9 cellular contexts compared by ENCODE assay signal in genomic region chr16:68470461-68471150, GRCh38. TPM values are rescaled to one million over a fixed set of nuclear protein-coding genes. Genes with fewer than 3 reads are reported as not detected.
DNase-seq lines count a peak whose midpoint lies in the region; ATAC-seq and TF ChIP-seq lines count a peak whose summit lies in the region.
"Had no signal": no experiment of that assay in that cellular context is flagged by ENCODE, and none has a peak within 500 bp of the region (broad histone marks: within the 10 kb centered on the region; RNA-seq: fewer than 3 reads in every experiment).

No MANE protein-coding gene starts in this region.

- TF ChIP-seq CTCF in LNCaP clone FGC (IDR thresholded peaks at IDR 0.05; ENCODE audit: control insufficient read depth, extremely low read depth, insufficient read depth) = no peak
- no peak for TF ChIP-seq CTCF in body of pancreas (IDR thresholded peaks at IDR 0.05)
- TF ChIP-seq CTCF in parathyroid adenoma (IDR thresholded peaks at IDR 0.05) = no peak

- peak; percentile 93 for ATAC-seq in GM18511 (IDR thresholded peaks at IDR 0.05; ENCODE audit: unreplicated experiment)
- peak; percentile 86 for ATAC-seq in GM21717 (IDR thresholded peaks at IDR 0.05; ENCODE audit: unreplicated experiment)
- peak; percentile 49 for ATAC-seq in body of pancreas

- peak overlapping the region; percentile 36; the same call in 1 of the 2 replicates for H3K4me3 ChIP-seq in LNCaP clone FGC (ENCODE audit: low read depth, low read length)
- H3K4me3 ChIP-seq in body of pancreas = no peak overlapping the region
- no peak overlapping the region for H3K4me3 ChIP-seq in parathyroid adenoma (ENCODE audit: low read depth, low read length)

- no peak overlapping the region for H2AFZ ChIP-seq in parathyroid adenoma

- no peaks in the 10 kb centered on the region for H3K27me3 ChIP-seq in body of pancreas
- no peaks in the 10 kb centered on the region for H3K27me3 ChIP-seq in parathyroid adenoma (ENCODE audit: control insufficient read depth, insufficient read depth, low read length)

- no peaks in the 10 kb centered on the region for H3K36me3 ChIP-seq in body of pancreas (replicated peaks in 1 of 2; ENCODE audit: insufficient read depth in 1 of 2, low read depth in 2 of 2)
- H3K36me3 ChIP-seq in parathyroid adenoma (ENCODE audit: control insufficient read depth, insufficient read depth, low read length) = no peaks in the 10 kb centered on the region

- intact Hi-C loops in body of pancreas (cut with DNase I) = no loop called here

- peak overlapping the region; percentile 17 for H3K4me2 ChIP-seq in parathyroid adenoma (ENCODE audit: low read length)

- H3K27ac ChIP-seq in body of pancreas (peak overlapping the region in 3 of 4 donors; percentile 45 to 72 (median 63)), parathyroid adenoma (peak overlapping the region; percentile 9)

- H3K9me3 ChIP-seq in body of pancreas (no peaks in the 10 kb centered on the region), parathyroid adenoma (ENCODE audit: control insufficient read depth, low read length) (no peaks in the 10 kb centered on the region)

- DNase-seq in LNCaP clone FGC (ENCODE audit: low read depth) (no peak), body of pancreas (peak in 1 of 4 donors; percentile 65), occipital lobe (lab: John Stamatoyannopoulos, UW) (no peak), cerebellum (ENCODE audit: low spot score) (no peak), NCI-H2171 (lab: John Stamatoyannopoulos, UW) (no peak)

- H3K4me1 ChIP-seq in body of pancreas (peaks cover 15% of the 10 kb centered on the region), parathyroid adenoma (peaks cover 6% of the 10 kb centered on the region)

- WGBS in body of pancreas, 2 donors = 63 to 66% methylated on average over 6 to 11 of the region's 11 CpGs

- TF ChIP-seq POLR2A in body of pancreas (IDR thresholded peaks at IDR 0.05) = no peak

- H3K9ac ChIP-seq in parathyroid adenoma = no peak overlapping the region

- no peaks in the 10 kb centered on the region for H3K79me2 ChIP-seq in parathyroid adenoma

RNA-seq across cellular contexts. Expression of gene SMPD3, which starts 22.3 kb away (rescaled TPM):
- total RNA-seq in body of pancreas (1 to 10 TPM; 1.3 to 4.6 TPM), occipital lobe (67.2 TPM), cerebellum (40.6 TPM)
- total RNA-seq: myocyte had no signal
